ENCODE assay signal across 8 cellular contexts in genomic region chr15:90829942-90830440, GRCh38. TPM values are rescaled to one million over a fixed set of nuclear protein-coding genes. Genes with fewer than 3 reads are reported as not detected.
DNase-seq lines count a peak whose midpoint lies in the region; ATAC-seq, FAIRE-seq and TF ChIP-seq lines count a peak whose summit lies in the region.

No MANE protein-coding gene starts in this region.

- intact Hi-C loops in OCI-LY7 (cut with micrococcal nuclease; ENCODE audit: unreplicated experiment) = no loop called here
- intact Hi-C loops in endothelial cell of umbilical vein (cut with micrococcal nuclease) = no loop called here
- intact Hi-C loops in A673 (cut with micrococcal nuclease; ENCODE audit: unreplicated experiment) = no loop called here

- ATAC-seq in GM21390 (IDR thresholded peaks at IDR 0.05; ENCODE audit: unreplicated experiment) (peak; percentile 48), HG02884 (IDR thresholded peaks at IDR 0.05; ENCODE audit: unreplicated experiment) (no peak)

- POLR2A ChIA-PET in OCI-LY7 (lab: Charles Lee) (interaction anchor here (0.6 to 0.7 kb wide), 2 partner anchors 43 to 113 kb away, joined by 3 to 4 read pairs; partner anchors contain the start of gene BLM), endothelial cell of umbilical vein (lab: Charles Lee) (no interaction called here), A673 (lab: Charles Lee; ENCODE audit: low non-redundant PET) (no interaction called here)

- peak; percentile 24 for DNase-seq in OCI-LY7 (ENCODE audit: low spot score)
- peak; percentile 34 for DNase-seq in endothelial cell of umbilical vein (ENCODE audit: low read depth, low spot score)
- DNase-seq in stimulated activated CD8-positive, alpha-beta memory T cell treated with anti-CD3 and anti-CD28 coated beads, Interleukin-15, amount 100 ng/mL, for 48 hours (ENCODE audit: low read depth in 2 of 2) = peak; percentile 71 to 82
- no peak for DNase-seq in inferior parietal cortex (ENCODE audit: extremely low spot score)
- DNase-seq in NCI-H1105 treated with DMSO at 0.1 percent for 48 hours (lab: John Stamatoyannopoulos, UW) = no peak
- DNase-seq in A673 (ENCODE audit: low spot score) = no peak

- no peak for FAIRE-seq in endothelial cell of umbilical vein (lab: Jason Lieb, UNC)

- no peaks in the 10 kb centered on the region for H3K9me2 ChIP-seq in OCI-LY7 (ENCODE audit: insufficient read depth, low read length)

- H3K27me3 ChIP-seq in endothelial cell of umbilical vein (ENCODE audit: control insufficient read depth in 2 of 2, insufficient read depth in 2 of 2, low read length in 2 of 2) (no peaks in the 10 kb centered on the region), A673 (replicated peaks; ENCODE audit: insufficient read depth, low read depth, low read length, poor library complexity) (no peaks in the 10 kb centered on the region)

- H3K9me3 ChIP-seq in OCI-LY7 (ENCODE audit: low read length) (no peaks in the 10 kb centered on the region), endothelial cell of umbilical vein (replicated peaks; ENCODE audit: control insufficient read depth, insufficient read depth, low read length) (no peaks in the 10 kb centered on the region), A673 (ENCODE audit: low read depth, low read length, poor library complexity, severe bottlenecking) (no peaks in the 10 kb centered on the region)

- TF ChIP-seq CTCF in OCI-LY7 (conservative IDR thresholded peaks at IDR 0.05; ENCODE audit: low read length) (no peak), endothelial cell of umbilical vein (IDR thresholded peaks at IDR 0.05; ENCODE audit: extremely low read depth in 1 of 2, insufficient read depth in 1 of 2, low read depth in 1 of 2, low read length in 2 of 2) (no peak), A673 (conservative IDR thresholded peaks at IDR 0.05; ENCODE audit: low read depth, low read length) (no peak)

- H3K4me2 ChIP-seq in OCI-LY7 (ENCODE audit: low read length) (peak overlapping the region; percentile 35; the same call in 1 of the 2 replicates), endothelial cell of umbilical vein (ENCODE audit: insufficient read depth, low read length) (no peak overlapping the region)

- no peaks in the 10 kb centered on the region for H3K79me2 ChIP-seq in OCI-LY7 (ENCODE audit: insufficient read depth, low read depth, low read length)
- no peaks in the 10 kb centered on the region for H3K79me2 ChIP-seq in endothelial cell of umbilical vein (ENCODE audit: control insufficient read depth, insufficient read depth, low read length)

- H3K27ac ChIP-seq in OCI-LY7 (ENCODE audit: low read depth, low read length, poor library complexity, severe bottlenecking) (no peak overlapping the region), endothelial cell of umbilical vein (ENCODE audit: insufficient read depth, low read depth, low read length) (no peak overlapping the region), A673 (ENCODE audit: low read depth, low read length, poor library complexity, severe bottlenecking) (no peak overlapping the region)

- H3K4me3 ChIP-seq in OCI-LY7 (ENCODE audit: low read depth, low read length, poor library complexity, severe bottlenecking) = no peak overlapping the region
- H3K4me3 ChIP-seq in endothelial cell of umbilical vein (replicated peaks in 1 of 3; ENCODE audit: insufficient read depth in 1 of 3, low read depth in 1 of 3, low read length in 3 of 3) = no peak overlapping the region
- H3K4me3 ChIP-seq in A673 (ENCODE audit: low read depth, low read length, poor library complexity, severe bottlenecking) = no peak overlapping the region

- H3K9ac ChIP-seq in endothelial cell of umbilical vein (replicated peaks; ENCODE audit: extremely low read depth, insufficient read depth, low read length) = no peak overlapping the region

- dilution Hi-C loops in endothelial cell of umbilical vein (cut with MboI; ENCODE audit: extremely low pct_ligation_motif_present, low sequenced_read_pairs) = no loop called here

- no peaks in the 10 kb centered on the region for H4K20me1 ChIP-seq in OCI-LY7 (ENCODE audit: insufficient read depth, low read length)
- no peaks in the 10 kb centered on the region for H4K20me1 ChIP-seq in endothelial cell of umbilical vein (replicated peaks; ENCODE audit: control insufficient read depth, extremely low read depth, insufficient read depth, low read length)

- H2AFZ ChIP-seq in OCI-LY7 (ENCODE audit: low read length) (peak overlapping the region; percentile 27; the same call in 1 of the 2 replicates), endothelial cell of umbilical vein (ENCODE audit: low read depth, low read length) (peak overlapping the region; percentile 59)

- H3K4me1 ChIP-seq in OCI-LY7 (ENCODE audit: insufficient read depth, low read length, poor library complexity, severe bottlenecking) (peaks cover 14% of the 10 kb centered on the region), endothelial cell of umbilical vein (ENCODE audit: control insufficient read depth, extremely low read depth, insufficient read depth, low read length) (no peaks in the 10 kb centered on the region), A673 (ENCODE audit: insufficient read depth, low read length, poor library complexity, severe bottlenecking) (no peaks in the 10 kb centered on the region)

- no peak for TF ChIP-seq POLR2A in endothelial cell of umbilical vein (IDR thresholded peaks at IDR 0.05; ENCODE audit: low read depth, low read length)

- H3K36me3 ChIP-seq in OCI-LY7 (ENCODE audit: insufficient read depth, low read length) (no peaks in the 10 kb centered on the region), endothelial cell of umbilical vein (ENCODE audit: control insufficient read depth in 2 of 2, extremely low read depth in 1 of 2, insufficient read depth in 2 of 2, low read length in 2 of 2) (no peaks in the 10 kb centered on the region), A673 (ENCODE audit: insufficient read depth, low read length, poor library complexity, severe bottlenecking) (no peaks in the 10 kb centered on the region)

- BruUV-seq in OCI-LY7 (replicated peaks; lab: Mats Ljungman, UMichigan) = no TSS peak
- BruUV-seq in endothelial cell of umbilical vein (replicated peaks; lab: Mats Ljungman, UMichigan) = no TSS peak
- no TSS peak for BruUV-seq in A673 (replicated peaks; lab: Mats Ljungman, UMichigan)

- CTCF ChIA-PET in OCI-LY7 (lab: Charles Lee; ENCODE audit: unreplicated experiment) (interaction anchor here (0.7 kb wide), 1 partner anchor 9 kb away, joined by 3 read pairs; no protein-coding TSS in a partner anchor), endothelial cell of umbilical vein (lab: Charles Lee) (interaction anchor here (0.7 to 1.1 kb wide), 4 partner anchors 9 to 442 kb away, joined by 3 to 5 read pairs (median 4); no protein-coding TSS in a partner anchor), A673 (lab: Charles Lee) (no interaction called here)

- no peaks in the 10 kb centered on the region for H3K9me1 ChIP-seq in endothelial cell of umbilical vein (replicated peaks; ENCODE audit: control insufficient read depth, extremely low read depth, insufficient read depth, low read length)

TF ChIP-seq in endothelial cell of umbilical vein, 7 proteins besides CTCF, POLR2A, EP300 and RAD21:
- no peak for TF ChIP-seq POLR2AphosphoS5 (IDR thresholded peaks at IDR 0.05; ENCODE audit: insufficient read depth, low read depth, low read length)
- TF ChIP-seq JUN (IDR thresholded peaks at IDR 0.05; ENCODE audit: borderline replicate concordance, insufficient read depth, insufficient read length, low read depth) = no peak
- no peak for TF ChIP-seq GATA2 (IDR thresholded peaks at IDR 0.05; ENCODE audit: insufficient read depth, insufficient read length, low read depth, low read length)
- no peak for TF ChIP-seq EZH2 (IDR thresholded peaks at IDR 0.05; ENCODE audit: borderline replicate concordance, low read depth, low read length, severe bottlenecking)
- no peak for TF ChIP-seq MYC (IDR thresholded peaks at IDR 0.05; ENCODE audit: low read depth, low read length)
- TF ChIP-seq, protein P1, sequence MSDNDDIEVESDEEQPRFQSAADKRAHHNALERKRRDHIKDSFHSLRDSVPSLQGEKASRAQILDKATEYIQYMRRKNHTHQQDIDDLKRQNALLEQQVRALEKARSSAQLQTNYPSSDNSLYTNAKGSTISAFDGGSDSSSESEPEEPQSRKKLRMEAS (IDR thresholded peaks at IDR 0.05; ENCODE audit: insufficient read depth, insufficient read length) = no peak
- no peak for TF ChIP-seq FOS (IDR thresholded peaks at IDR 0.05; ENCODE audit: borderline replicate concordance, insufficient read depth, low read length)

RNA-seq across cellular contexts. Expression of gene FURIN, which starts 38.4 kb away (rescaled TPM):
- total RNA-seq in OCI-LY7 (2014; rRNA removed; shearing (Covaris generic)) = 2.1 and 4.9 TPM in 2 replicates
- total RNA-seq in OCI-LY7 (2022) (7.4 and 10.3 TPM in 2 replicates), endothelial cell of umbilical vein (131 and 145 TPM in 2 replicates), A673 (2021) (59.0 and 63.4 TPM in 2 replicates)
- 77.4 and 96.9 TPM in 2 replicates for polyA plus RNA-seq in endothelial cell of umbilical vein
- polyA plus RNA-seq in endothelial cell of umbilical vein (2011; cell fraction: cytosol; rRNA removed) = 63.5 and 73.8 TPM in 2 replicates
- polyA plus RNA-seq in endothelial cell of umbilical vein (2011; cell fraction: nucleus; rRNA removed) = 43.0 and 46.4 TPM in 2 replicates
- polyA plus RNA-seq in endothelial cell of umbilical vein (2012) = 95.2 and 109 TPM in 2 replicates
- polyA minus RNA-seq in endothelial cell of umbilical vein = 68.7 and 78.2 TPM in 2 replicates
- polyA minus RNA-seq in endothelial cell of umbilical vein (2011; cell fraction: cytosol; rRNA and poly(A)+ RNA removed) = 30.7 TPM
- polyA minus RNA-seq in endothelial cell of umbilical vein (2011; cell fraction: nucleus; rRNA and poly(A)+ RNA removed) = 20.4 and 25.7 TPM in 2 replicates

RNA-seq across cellular contexts. Expression of gene FES, which starts 54.3 kb away (rescaled TPM):
- total RNA-seq in OCI-LY7 (2014; rRNA removed; shearing (Covaris generic)) = 3.3 and 4.7 TPM in 2 replicates
- total RNA-seq in OCI-LY7 (2022) = 3.0 and 3.2 TPM in 2 replicates
- 51.0 and 58.1 TPM in 2 replicates for total RNA-seq in endothelial cell of umbilical vein
- polyA plus RNA-seq in endothelial cell of umbilical vein = 41.5 and 55.7 TPM in 2 replicates
- polyA plus RNA-seq in endothelial cell of umbilical vein (2011; cell fraction: cytosol; rRNA removed) = 18.9 and 25.9 TPM in 2 replicates
- polyA plus RNA-seq in endothelial cell of umbilical vein (2011; cell fraction: nucleus; rRNA removed) = 161 and 177 TPM in 2 replicates
- 27.7 and 29.2 TPM in 2 replicates for polyA plus RNA-seq in endothelial cell of umbilical vein (2012)
- 30.5 and 44.9 TPM in 2 replicates for polyA minus RNA-seq in endothelial cell of umbilical vein
- polyA minus RNA-seq in endothelial cell of umbilical vein (2011; cell fraction: cytosol; rRNA and poly(A)+ RNA removed) = not detected
- polyA minus RNA-seq in endothelial cell of umbilical vein (2011; cell fraction: nucleus; rRNA and poly(A)+ RNA removed) = 38.1 and 49.3 TPM in 2 replicates
- total RNA-seq in A673 (2021) = 1.3 and 3.8 TPM in 2 replicates

Comparison
In these comparisons a context has a peak if more than half of its experiments do, and no peak if none do; other contexts are left out.
1. DNase-seq: peak in OCI-LY7 (single experiment), endothelial cell of umbilical vein (single experiment) and stimulated activated CD8-positive, alpha-beta memory T cell treated with anti-CD3 and anti-CD28 coated beads, Interleukin-15, amount 100 ng/mL, for 48 hours (2 of 2); none in inferior parietal cortex (single experiment), NCI-H1105 treated with DMSO at 0.1 percent for 48 hours (single experiment) and A673 (single experiment).